Comparison of ENCODE assay signal across 8 cellular contexts in the genomic region with DNA sequence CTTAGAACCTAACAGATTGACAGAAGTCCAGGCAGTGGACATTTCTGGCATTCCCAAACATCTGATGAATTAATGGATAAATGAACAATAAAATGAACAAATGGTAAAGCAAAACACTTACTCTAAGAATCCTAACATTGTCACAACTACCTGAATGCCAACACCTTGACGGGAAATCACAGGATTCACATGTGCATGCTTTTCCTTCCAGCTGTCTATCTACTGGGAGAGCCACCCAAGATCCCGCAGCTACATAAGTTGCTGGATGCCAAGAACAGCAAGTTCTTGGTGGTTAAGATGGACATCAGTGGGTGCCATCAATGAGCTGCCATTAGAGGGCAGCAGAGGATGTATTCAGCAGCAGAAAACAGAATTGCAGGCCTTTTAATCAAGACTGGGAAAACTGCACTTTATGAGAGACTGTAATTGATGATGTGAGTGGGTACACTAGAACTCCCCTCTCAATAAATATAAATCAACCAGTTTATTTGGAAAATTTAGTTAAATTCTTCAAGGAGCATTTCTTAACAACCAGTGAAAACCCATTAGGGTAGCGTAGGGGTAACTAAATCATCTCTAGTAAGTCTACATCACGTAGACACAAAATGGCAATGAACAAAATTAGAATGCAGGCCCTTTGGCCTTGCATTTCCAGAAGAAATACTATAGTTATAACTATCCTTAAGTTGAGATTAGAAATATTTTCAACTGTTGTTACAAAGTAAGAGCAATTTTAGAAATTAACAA.
DNase-seq lines count a peak whose midpoint lies in the region; ATAC-seq and TF ChIP-seq lines count a peak whose summit lies in the region.

No MANE protein-coding gene starts in this region.

- ATAC-seq in GM18858 (IDR thresholded peaks at IDR 0.05; ENCODE audit: unreplicated experiment) (peak; percentile 83), HG03108 (IDR thresholded peaks at IDR 0.05; ENCODE audit: unreplicated experiment) (peak; percentile 69)

- TF ChIP-seq CTCF in AG09319 (IDR thresholded peaks at IDR 0.05; ENCODE audit: low read depth, low read length) = peak; percentile 95

- DNase-seq in AG09319 (ENCODE audit: extremely low read depth, low read depth) (peak; percentile 72), NCI-H446 (lab: John Stamatoyannopoulos, UW) (peak; percentile 54 to 74), epidermal melanocyte (ENCODE audit: insufficient read length, low spot score) (peak; percentile 60), middle frontal gyrus (ENCODE audit: extremely low spot score, low spot score) (peak; percentile 57)
- DNase-seq in activated CD4-positive, alpha-beta T cell treated with anti-CD3 and anti-CD28 coated beads, Interleukin-2, amount 50 U/mL, for 1 hour = peak; percentile 48
- peak; percentile 3 to 5 for DNase-seq in stimulated activated CD8-positive, alpha-beta memory T cell treated with anti-CD3 and anti-CD28 coated beads, Interleukin-7, amount 100 ng/mL, for 48 hours (ENCODE audit: extremely low read depth in 1 of 2, low read depth in 1 of 2)

Comparison
In these comparisons a context has a peak if more than half of its experiments do, and no peak if none do; other contexts are left out.
1. Peak in every context shown above with its lines: DNase-seq and ATAC-seq.
2. DNase-seq: peak in every context shown above with its lines; median percentile 72 in AG09319; 64 in NCI-H446; 60 in epidermal melanocyte; 57 in middle frontal gyrus; 48 in activated CD4-positive, alpha-beta T cell treated with anti-CD3 and anti-CD28 coated beads, Interleukin-2, amount 50 U/mL, for 1 hour; 4 in stimulated activated CD8-positive, alpha-beta memory T cell treated with anti-CD3 and anti-CD28 coated beads, Interleukin-7, amount 100 ng/mL, for 48 hours.